Comparison of ENCODE assay signal across 8 cellular contexts in the genomic region with DNA sequence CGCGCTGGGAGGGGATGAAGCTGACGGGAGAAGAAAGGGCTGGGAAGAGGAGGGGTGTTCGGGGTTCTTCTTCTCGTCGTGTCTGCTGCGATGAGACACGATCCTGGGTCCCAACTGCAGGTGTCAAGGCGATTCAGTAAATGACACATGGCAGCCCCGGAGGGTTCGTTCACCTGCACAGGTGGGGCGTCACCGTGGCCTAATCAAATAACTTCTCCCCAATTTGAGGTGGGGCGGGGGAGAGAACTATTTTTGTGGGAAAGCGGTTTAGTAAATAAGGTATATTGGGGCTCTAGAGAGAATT. TPM values are rescaled to one million over a fixed set of nuclear protein-coding genes. Genes with fewer than 3 reads are reported as not detected.
DNase-seq lines count a peak whose midpoint lies in the region; ATAC-seq and TF ChIP-seq lines count a peak whose summit lies in the region.

No MANE protein-coding gene starts in this region.

- H3K27ac Mint-ChIP-seq in activated CD4-positive, alpha-beta T cell treated with anti-CD3 and anti-CD28 coated beads, Interleukin-2, amount 10 ng/mL, durations not matched to agents 7 days and 5 days: no peak overlapping the region
- no peak overlapping the region for H3K27ac Mint-ChIP-seq in activated CD4-positive, alpha-beta memory T cell treated with anti-CD3 and anti-CD28 coated beads, Interleukin-2, amount 10 ng/mL, durations not matched to agents 7 days and 5 days

- H3K4me3 ChIP-seq in thoracic aorta: peak overlapping the region; percentile 73

- H3K27me3 Mint-ChIP-seq in activated CD4-positive, alpha-beta T cell treated with anti-CD3 and anti-CD28 coated beads, Interleukin-2, amount 10 ng/mL, durations not matched to agents 7 days and 5 days: peaks cover 66% of the 10 kb centered on the region
- peaks cover 77% of the 10 kb centered on the region for H3K27me3 Mint-ChIP-seq in activated CD4-positive, alpha-beta memory T cell treated with anti-CD3 and anti-CD28 coated beads, Interleukin-2, amount 10 ng/mL, durations not matched to agents 7 days and 5 days

- no peak for ATAC-seq in thoracic aorta (ENCODE audit: insufficient number of reproducible peaks, low FRiP score, low read depth)
- no peak for ATAC-seq in HG02571 (IDR thresholded peaks at IDR 0.05; ENCODE audit: unreplicated experiment)

- no peaks in the 10 kb centered on the region for H3K36me3 ChIP-seq in thoracic aorta

- H3K36me3 Mint-ChIP-seq in activated CD4-positive, alpha-beta T cell treated with anti-CD3 and anti-CD28 coated beads, Interleukin-2, amount 10 ng/mL, durations not matched to agents 7 days and 5 days (ENCODE audit: low read depth): no peaks in the 10 kb centered on the region
- H3K36me3 Mint-ChIP-seq in activated CD4-positive, alpha-beta memory T cell treated with anti-CD3 and anti-CD28 coated beads, Interleukin-2, amount 10 ng/mL, durations not matched to agents 7 days and 5 days (ENCODE audit: low read depth): no peaks in the 10 kb centered on the region

- H3K9me3 Mint-ChIP-seq in activated CD4-positive, alpha-beta T cell treated with anti-CD3 and anti-CD28 coated beads, Interleukin-2, amount 10 ng/mL, durations not matched to agents 7 days and 5 days: no peaks in the 10 kb centered on the region
- H3K9me3 Mint-ChIP-seq in activated CD4-positive, alpha-beta memory T cell treated with anti-CD3 and anti-CD28 coated beads, Interleukin-2, amount 10 ng/mL, durations not matched to agents 7 days and 5 days: no peaks in the 10 kb centered on the region

- H3K4me1 ChIP-seq in thoracic aorta (ENCODE audit: control insufficient read depth in 1 of 2, low read depth in 2 of 2): peaks cover 9 to 18% of the 10 kb centered on the region in 2 donors

- H3K4me1 Mint-ChIP-seq in activated CD4-positive, alpha-beta T cell treated with anti-CD3 and anti-CD28 coated beads, Interleukin-2, amount 10 ng/mL, durations not matched to agents 7 days and 5 days: peaks cover 17% of the 10 kb centered on the region
- H3K4me1 Mint-ChIP-seq in activated CD4-positive, alpha-beta memory T cell treated with anti-CD3 and anti-CD28 coated beads, Interleukin-2, amount 10 ng/mL, durations not matched to agents 7 days and 5 days: peaks cover 17% of the 10 kb centered on the region

- POLR2A ChIA-PET in activated CD4-positive, alpha-beta T cell treated with anti-CD3 and anti-CD28 coated beads, Interleukin-2, amount 10 ng/mL, durations not matched to agents 7 days and 5 days (lab: Charles Lee): no interaction called here
- POLR2A ChIA-PET in activated CD4-positive, alpha-beta memory T cell treated with anti-CD3 and anti-CD28 coated beads, Interleukin-2, amount 10 ng/mL, durations not matched to agents 7 days and 5 days (lab: Charles Lee): no interaction called here

- no peak for TF ChIP-seq CTCF in thoracic aorta (IDR thresholded peaks at IDR 0.05)

- no peaks in the 10 kb centered on the region for H3K9me3 ChIP-seq in thoracic aorta

- CTCF ChIA-PET in activated CD4-positive, alpha-beta T cell treated with anti-CD3 and anti-CD28 coated beads, Interleukin-2, amount 10 ng/mL, durations not matched to agents 7 days and 5 days (lab: Charles Lee): no interaction called here
- CTCF ChIA-PET in activated CD4-positive, alpha-beta memory T cell treated with anti-CD3 and anti-CD28 coated beads, Interleukin-2, amount 10 ng/mL, durations not matched to agents 7 days and 5 days (lab: Charles Lee): interaction anchor here (1.5 kb wide), 1 partner anchor 17 kb away, joined by 4 read pairs; no protein-coding TSS in a partner anchor

- no peak for DNase-seq in activated CD4-positive, alpha-beta T cell treated with anti-CD3 and anti-CD28 coated beads, Interleukin-2, amount 10 ng/mL, durations not matched to agents 7 days and 5 days
- no peak for DNase-seq in activated CD4-positive, alpha-beta T cell treated with anti-CD3 and anti-CD28 coated beads for 1 hour
- no peak for DNase-seq in activated CD4-positive, alpha-beta memory T cell treated with anti-CD3 and anti-CD28 coated beads, Interleukin-2, amount 10 ng/mL, durations not matched to agents 7 days and 5 days
- DNase-seq in islet precursor cell (peak; percentile 40), thoracic aorta (ENCODE audit: low spot score) (no peak), NCI-H774 (lab: John Stamatoyannopoulos, UW) (no peak), activated gamma-delta T cell treated with Interleukin-2 at 50 U/mL for 16 hours (no peak)

- H3K27ac ChIP-seq in thoracic aorta: no peak overlapping the region

- H3K4me3 Mint-ChIP-seq in activated CD4-positive, alpha-beta T cell treated with anti-CD3 and anti-CD28 coated beads, Interleukin-2, amount 10 ng/mL, durations not matched to agents 7 days and 5 days: peak overlapping the region; percentile 74
- H3K4me3 Mint-ChIP-seq in activated CD4-positive, alpha-beta memory T cell treated with anti-CD3 and anti-CD28 coated beads, Interleukin-2, amount 10 ng/mL, durations not matched to agents 7 days and 5 days: peak overlapping the region; percentile 70

- no peaks in the 10 kb centered on the region for H3K27me3 ChIP-seq in thoracic aorta (replicated peaks; ENCODE audit: insufficient read depth)

RNA-seq across cellular contexts. Expression of a gene that starts 0.6 kb away (rescaled TPM):
- under 1 TPM; 0.57 to 0.73 TPM for total RNA-seq in activated CD4-positive, alpha-beta T cell treated with anti-CD3 and anti-CD28 coated beads, Interleukin-2, amount 10 ng/mL, durations not matched to agents 7 days and 5 days
- total RNA-seq in activated CD4-positive, alpha-beta memory T cell treated with anti-CD3 and anti-CD28 coated beads, Interleukin-2, amount 10 ng/mL, durations not matched to agents 7 days and 5 days: under 1 TPM; 0.08 to 0.50 TPM
- under 1 TPM; 0.14 to 0.71 TPM for total RNA-seq in thoracic aorta
